1 cellular context compared by ENCODE assay signal in the genomic region with DNA sequence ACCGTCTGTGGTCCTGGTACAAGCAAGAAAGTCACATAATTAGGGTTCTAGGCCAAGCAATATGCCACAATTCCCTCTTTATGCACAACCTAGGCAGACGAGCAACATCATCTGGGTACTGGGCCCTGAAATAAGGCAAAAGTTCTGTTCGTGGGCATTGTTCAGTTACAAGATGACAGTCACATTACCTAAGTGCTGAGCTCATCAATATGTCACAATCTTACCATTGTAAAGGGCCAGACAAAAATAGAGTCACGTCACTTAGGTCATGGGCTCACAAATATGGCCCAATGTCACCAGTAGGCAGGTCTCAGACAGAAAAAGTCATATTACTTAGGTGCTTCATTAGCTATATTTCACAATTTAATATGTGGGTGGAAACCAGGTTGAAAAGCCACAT.
A peak's percentile ranks its signal among the peaks of the same experiment; 100 is the strongest.
TF ChIP-seq lines count a peak whose summit lies in the region.

No MANE protein-coding gene starts in this region.

TF ChIP-seq in HepG2, 621 proteins besides CTCF, POLR2A, EP300 and RAD21:
- peak; percentile 59 for TF ChIP-seq MAFF (IDR thresholded peaks at IDR 0.05; ENCODE audit: low read depth, low read length)
- TF ChIP-seq MAFK (conservative IDR thresholded peaks at IDR 0.05 in 1 of 2, IDR thresholded peaks at IDR 0.05 in 1 of 2; ENCODE audit: low read length in 2 of 2), result peak in 1 of 2 experiments; percentile 78; a peak in 3 of 4 replicates
- no peak for TF ChIP-seq CC2D1A (CRISPR knock-in tag; IDR thresholded peaks at IDR 0.05)
